21 cellular contexts compared by ENCODE assay signal in the genomic region with DNA sequence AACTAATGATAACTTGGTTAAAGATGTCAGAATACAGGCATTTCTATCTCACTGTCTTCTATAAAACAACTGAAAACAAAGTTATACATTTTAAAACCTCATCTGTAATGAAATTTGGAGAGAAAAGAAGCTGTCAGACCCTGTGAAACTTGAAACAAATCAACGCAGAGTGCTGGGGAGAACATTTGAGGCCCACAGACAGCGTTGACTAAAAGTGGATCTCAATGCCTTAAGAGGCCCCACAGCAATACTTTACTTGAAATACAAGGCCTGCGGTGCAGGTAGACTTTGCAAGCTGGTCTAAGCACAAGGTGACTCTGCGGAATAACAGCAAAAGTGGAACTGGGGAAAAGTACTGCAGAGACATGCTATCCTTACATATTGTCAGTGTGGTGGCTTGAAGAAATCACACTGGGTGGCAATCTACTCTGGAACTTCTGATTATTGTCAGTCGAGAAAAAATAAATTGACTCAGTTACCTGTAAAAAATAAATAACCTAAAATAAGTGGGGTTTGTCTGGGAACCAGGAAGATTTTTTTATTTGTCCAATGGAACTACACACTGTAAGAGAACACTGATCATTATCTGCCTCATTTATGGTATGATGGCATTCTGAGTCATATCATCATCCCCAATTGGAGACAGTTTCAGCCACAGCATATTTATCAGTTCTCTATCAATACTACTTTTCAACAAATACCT.
DNase-seq lines count a peak whose midpoint lies in the region; ATAC-seq and TF ChIP-seq lines count a peak whose summit lies in the region.
"Had no signal": no experiment of that assay in that cellular context is flagged by ENCODE, and none has a peak within 500 bp of the region (broad histone marks: within the 10 kb centered on the region; RNA-seq: fewer than 3 reads in every experiment).

No MANE protein-coding gene starts in this region.

- H3K9ac ChIP-seq in SK-N-SH: no peak overlapping the region; the same call in 1 of the 2 replicates
- H3K9ac ChIP-seq: parathyroid adenoma had no signal

- H3K27ac ChIP-seq in SK-N-SH (ENCODE audit: low read depth in 2 of 2, low read length in 1 of 2): peak overlapping the region in 1 of 2 experiments; percentile 79; a peak in 2 of 4 replicates
- H3K27ac ChIP-seq: brain microvascular endothelial cell, parathyroid adenoma, stomach had no signal

- peaks cover 12% of the 10 kb centered on the region for H3F3A ChIP-seq in SK-N-SH (replicated peaks; ENCODE audit: insufficient read depth)

- H3K9me2 ChIP-seq in SK-N-SH: no peaks in the 10 kb centered on the region

- ATAC-seq in HG02970 (IDR thresholded peaks at IDR 0.05; ENCODE audit: low FRiP score, unreplicated experiment): no peak
- no peak for ATAC-seq in GM19467 (IDR thresholded peaks at IDR 0.05; ENCODE audit: unreplicated experiment)
- ATAC-seq: activated T-cell treated with anti-CD3 and anti-CD28 coated beads, Interleukin-2, amount 50 U/mL, for 4 hours had no signal

- no peaks in the 10 kb centered on the region for H4K20me1 ChIP-seq in SK-N-SH (ENCODE audit: insufficient read depth)

- H3K4me1 ChIP-seq in SK-N-SH (ENCODE audit: control insufficient read depth in 1 of 2, insufficient read depth in 2 of 2, low read depth in 1 of 2, low read length in 1 of 2): peaks cover 0 to 9% of the 10 kb centered on the region in 2 experiments; a peak in 2 of 4 replicates
- H3K4me1 ChIP-seq: parathyroid adenoma, stomach had no signal

- DNase-seq in COLO829 (ENCODE audit: low spot score): peak; percentile 3
- peak; percentile 7 for DNase-seq in HPDE6-E6E7 (ENCODE audit: extremely low spot score)
- no peak for DNase-seq in SK-N-SH
- DNase-seq in iris pigment epithelial cell (ENCODE audit: low read depth): peak; percentile 30
- no peak for DNase-seq in stimulated activated CD4-positive, alpha-beta T cell treated with anti-CD3 and anti-CD28 coated beads, Interleukin-4, amount 100 ng/mL, for 1 hour
- no peak for DNase-seq in UCSD-AML1 (lab: John Stamatoyannopoulos, UW; ENCODE audit: unreplicated experiment)
- DNase-seq: activated CD4-positive, alpha-beta memory T cell treated with anti-CD3 and anti-CD28 coated beads, Interleukin-2, amount 10 ng/mL, durations not matched to agents 7 days and 5 days; activated T-cell treated with anti-CD3 and anti-CD28 coated beads, Interleukin-2, amount 50 U/mL, for 4 hours; brain microvascular endothelial cell; CD8-positive, alpha-beta memory T cell; dermis blood vessel endothelial cell; naive B cell; NCI-H2171 treated with DMSO at 0.1 percent for 48 hours; NCI-H748 treated with DMSO at 0.1 percent for 48 hours; stimulated activated CD4-positive, alpha-beta T cell treated with anti-CD3 and anti-CD28 coated beads, Interleukin-2, amount 100 ng/mL, for 24 hours; stomach; T-helper 1 cell had no signal

- H2AFZ ChIP-seq in SK-N-SH (ENCODE audit: low read depth): peak overlapping the region; percentile 38; the same call in 1 of the 2 replicates
- H2AFZ ChIP-seq: parathyroid adenoma had no signal

- 67% methylated on average over 5 of the region's 5 CpGs for WGBS in SK-N-SH (ENCODE audit: low lambda C conversion rate)

- 0 out of 4 replicates have a peak, but pooled peaks of 1 of the 2 experiments have one; percentile 40 for TF ChIP-seq EP300 in SK-N-SH (IDR thresholded peaks at IDR 0.05; ENCODE audit: borderline replicate concordance in 1 of 2, low read depth in 1 of 2, low read length in 1 of 2)

- CTCF ChIA-PET in SK-N-SH (lab: Yijun Ruan, JAX): interaction anchor here (0.8 kb wide), 1 partner anchor 13 kb away, joined by 3 read pairs; no protein-coding TSS in a partner anchor

- TF ChIP-seq CTCF in SK-N-SH (IDR thresholded peaks at IDR 0.05): no peak

- no peak overlapping the region for H3K4me3 ChIP-seq in SK-N-SH (ENCODE audit: low read depth in 2 of 2, low read length in 1 of 2)
- H3K4me3 ChIP-seq: lung, stomach had no signal

- no peaks in the 10 kb centered on the region for H3K27me3 ChIP-seq in SK-N-SH (ENCODE audit: insufficient read depth)
- H3K27me3 ChIP-seq: brain microvascular endothelial cell, stomach had no signal

- no peaks in the 10 kb centered on the region; the same call in 1 of the 2 replicates for H3K9me3 ChIP-seq in SK-N-SH

- no peaks in the 10 kb centered on the region; the same call in 1 of the 2 replicates for H3K79me2 ChIP-seq in SK-N-SH (ENCODE audit: insufficient read depth)
- H3K79me2 ChIP-seq: parathyroid adenoma had no signal

- POLR2A ChIA-PET in SK-N-SH (lab: Yijun Ruan, JAX): no interaction called here

- peak overlapping the region; percentile 38; the same call in 1 of the 2 replicates for H3K4me2 ChIP-seq in SK-N-SH

- no peaks in the 10 kb centered on the region for H3K36me3 ChIP-seq in SK-N-SH (replicated peaks in 1 of 2; ENCODE audit: control insufficient read depth in 1 of 2, insufficient read depth in 2 of 2, low read length in 1 of 2)
- H3K36me3 ChIP-seq: brain microvascular endothelial cell, stomach had no signal

- no peak for TF ChIP-seq RAD21 in SK-N-SH (IDR thresholded peaks at IDR 0.05; ENCODE audit: low read length)

TF ChIP-seq in SK-N-SH, 30 proteins besides CTCF, POLR2A, EP300 and RAD21:
- peak; percentile 87; the same call in 1 of the 2 replicates for TF ChIP-seq FOSL2 (IDR thresholded peaks at IDR 0.05; ENCODE audit: borderline replicate concordance, low read depth)
- TF ChIP-seq FOXJ3 (CRISPR knock-in tag; IDR thresholded peaks at IDR 0.05): no peak
- peak; percentile 60 for TF ChIP-seq TCF12 (IDR thresholded peaks at IDR 0.05)
- TF ChIP-seq YY1 (IDR thresholded peaks at IDR 0.05; ENCODE audit: low read depth): no peak
- peak; percentile 59 for TF ChIP-seq PBX3 (IDR thresholded peaks at IDR 0.05)
- peak; percentile 82 for TF ChIP-seq JUND (IDR thresholded peaks at IDR 0.05)
- peak; percentile 51; the same call in 1 of the 2 replicates for TF ChIP-seq FOXM1 (IDR thresholded peaks at IDR 0.05; ENCODE audit: low read depth)

Comparison
In these comparisons a context has a peak if more than half of its experiments do, and no peak if none do; other contexts are left out.
1. DNase-seq: peak in COLO829 (single experiment), HPDE6-E6E7 (single experiment) and iris pigment epithelial cell (single experiment); none in SK-N-SH (single experiment), stimulated activated CD4-positive, alpha-beta T cell treated with anti-CD3 and anti-CD28 coated beads, Interleukin-4, amount 100 ng/mL, for 1 hour (single experiment) and UCSD-AML1 (single experiment).